Comparison of ENCODE assay signal across 26 cellular contexts in the genomic region with DNA sequence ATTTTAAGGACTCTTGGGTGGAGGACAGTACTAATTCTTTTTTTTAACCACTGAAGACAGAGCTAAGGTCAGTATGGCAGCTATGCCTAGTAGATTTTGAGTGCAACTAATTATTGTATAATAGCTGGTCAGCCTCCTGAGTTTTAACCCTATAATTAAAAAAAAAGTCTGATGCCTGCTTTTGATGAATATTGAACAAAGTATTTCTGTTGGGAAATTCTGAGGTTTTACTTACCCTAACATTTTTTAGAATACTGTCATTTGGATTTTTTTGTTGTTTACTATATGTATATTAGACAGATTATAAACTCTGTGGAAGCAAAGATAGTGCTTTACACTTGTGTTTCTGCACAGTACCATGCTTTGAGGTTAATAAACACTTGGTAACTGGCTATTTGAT. TPM values are rescaled to one million over a fixed set of nuclear protein-coding genes. Genes with fewer than 3 reads are reported as not detected.
DNase-seq lines count a peak whose midpoint lies in the region; ATAC-seq, FAIRE-seq and TF ChIP-seq lines count a peak whose summit lies in the region.
"Had no signal": no experiment of that assay in that cellular context is flagged by ENCODE, and none has a peak within 500 bp of the region (broad histone marks: within the 10 kb centered on the region; RNA-seq: fewer than 3 reads in every experiment).

No MANE protein-coding gene starts in this region.

- peaks cover 29% of the 10 kb centered on the region for H3K4me1 ChIP-seq in HepG2 (ENCODE audit: insufficient read depth, low read length)
- H3K4me1 ChIP-seq in right lobe of liver = peaks cover 0 to 14% (median 3%) of the 10 kb centered on the region in 4 donors
- H3K4me1 ChIP-seq in IMR-90 (ENCODE audit: control insufficient read depth, insufficient read depth, low read length) = peaks cover 14% of the 10 kb centered on the region
- peaks cover 0 to 20% (median 6%) of the 10 kb centered on the region in 4 donors for H3K4me1 ChIP-seq in upper lobe of left lung
- peaks cover 4 to 6% of the 10 kb centered on the region in 2 donors for H3K4me1 ChIP-seq in naive thymus-derived CD4-positive, alpha-beta T cell (ENCODE audit: control insufficient read depth in 2 of 2, insufficient read depth in 2 of 2, low read length in 2 of 2)

- H2BK15ac ChIP-seq in IMR-90 (ENCODE audit: low read depth, low read length) = no peak overlapping the region

- H3K36me3 Mint-ChIP-seq in activated T-helper 1 cell treated with anti-CD3 and anti-CD28 coated beads, Interleukin-12 subunit alpha, Interleukin-12 subunit beta, Interleukin-2, Interleukin-4 antibody, amounts not matched to agents 30 ng/mL and 10 ng/mL and 1 ng/mL, durations not matched to agents 14 hours and 24 hours and 36 hours (ENCODE audit: low read depth) = peaks cover 25% of the 10 kb centered on the region
- peaks cover 7 to 44% (median 43%) of the 10 kb centered on the region in 5 donors for H3K36me3 Mint-ChIP-seq in naive thymus-derived CD4-positive, alpha-beta T cell

- H3K9me1 ChIP-seq in IMR-90 (ENCODE audit: insufficient read depth, low read length) = peaks cover 4% of the 10 kb centered on the region; the same call in 1 of the 2 replicates

- H2BK120ac ChIP-seq in IMR-90 (ENCODE audit: low read depth, low read length) = 0 out of 2 replicates have a peak overlapping the region, but pooled peaks have one; percentile 7

- H2BK20ac ChIP-seq in IMR-90 (ENCODE audit: low read depth, low read length) = no peak overlapping the region

- H2BK5ac ChIP-seq in IMR-90 (ENCODE audit: low read depth, low read length, poor library complexity, severe bottlenecking) = no peak overlapping the region

- peaks cover 7% of the 10 kb centered on the region for H3K4me1 Mint-ChIP-seq in activated T-helper 1 cell treated with anti-CD3 and anti-CD28 coated beads, Interleukin-12 subunit alpha, Interleukin-12 subunit beta, Interleukin-2, Interleukin-4 antibody, amounts not matched to agents 30 ng/mL and 10 ng/mL and 1 ng/mL, durations not matched to agents 14 hours and 24 hours and 36 hours (ENCODE audit: low read depth)
- H3K4me1 Mint-ChIP-seq in naive thymus-derived CD4-positive, alpha-beta T cell = peaks cover 12 to 82% (median 73%) of the 10 kb centered on the region in 7 donors

- no peaks in the 10 kb centered on the region for H3K27me3 Mint-ChIP-seq in activated T-helper 1 cell treated with anti-CD3 and anti-CD28 coated beads, Interleukin-12 subunit alpha, Interleukin-12 subunit beta, Interleukin-2, Interleukin-4 antibody, amounts not matched to agents 30 ng/mL and 10 ng/mL and 1 ng/mL, durations not matched to agents 14 hours and 24 hours and 36 hours (ENCODE audit: insufficient read depth)
- no peaks in the 10 kb centered on the region for H3K27me3 Mint-ChIP-seq in naive thymus-derived CD4-positive, alpha-beta T cell
- H3K27me3 Mint-ChIP-seq: CD4-positive, alpha-beta T cell had no signal

- H4K5ac ChIP-seq in IMR-90 (ENCODE audit: low read depth, low read length) = no peak overlapping the region

- TF ChIP-seq POLR2A in HepG2 (IDR thresholded peaks at IDR 0.05; ENCODE audit: insufficient read depth in 1 of 2, low read depth in 2 of 2, low read length in 2 of 2) = no peak
- no peak for TF ChIP-seq POLR2A in right lobe of liver (IDR thresholded peaks at IDR 0.05)
- no peak for TF ChIP-seq POLR2A in IMR-90 (IDR thresholded peaks at IDR 0.05; ENCODE audit: low read depth, low read length)
- TF ChIP-seq POLR2A in upper lobe of left lung (IDR thresholded peaks at IDR 0.05) = no peak

- no peak overlapping the region for H4K8ac ChIP-seq in IMR-90 (ENCODE audit: low read depth in 2 of 2, low read length in 2 of 2)

- no peak for DNase-seq in HepG2 (ENCODE audit: low spot score)
- DNase-seq in right lobe of liver = no peak
- peak; percentile 47 for DNase-seq in IMR-90
- no peak for DNase-seq in dorsolateral prefrontal cortex
- DNase-seq in upper lobe of left lung = no peak
- no peak for DNase-seq in activated T-helper 1 cell treated with anti-CD3 and anti-CD28 coated beads, Interleukin-12 subunit alpha, Interleukin-12 subunit beta, Interleukin-2, Interleukin-4 antibody, amounts not matched to agents 30 ng/mL and 10 ng/mL and 1 ng/mL, durations not matched to agents 14 hours and 24 hours and 36 hours (ENCODE audit: low spot score)
- DNase-seq in naive thymus-derived CD4-positive, alpha-beta T cell = no peak
- DNase-seq in GM19239 (ENCODE audit: insufficient read length, low spot score) = no peak
- DNase-seq: 8988T; ACHN; AML-193; CD4-positive, alpha-beta T cell; DMS53; H9; HFFc6; KBM-7; NCI-H2029; NCI-H446 treated with DMSO at 0.1 percent for 48 hours; NCI-H526; PC-9; SJCRH30 had no signal

- H2AFZ ChIP-seq in HepG2 (ENCODE audit: low read length) (no peak overlapping the region), IMR-90 (replicated peaks; ENCODE audit: low read length, poor library complexity) (no peak overlapping the region)
- H2AFZ ChIP-seq: PC-9 had no signal

- no peak for TF ChIP-seq RAD21 in HepG2 (CRISPR knock-in tag; IDR thresholded peaks at IDR 0.05)
- no peak for TF ChIP-seq RAD21 in IMR-90 (IDR thresholded peaks at IDR 0.05; ENCODE audit: low read length)

- no peak overlapping the region for H3K27ac ChIP-seq in HepG2 (ENCODE audit: extremely low read length, insufficient read depth, low read length)
- H3K27ac ChIP-seq in right lobe of liver = no peak overlapping the region
- no peak overlapping the region for H3K27ac ChIP-seq in IMR-90 (ENCODE audit: insufficient read depth, low read length)
- peak overlapping the region in 43 of 59 donors; percentile 1 to 96 (median 55) for H3K27ac ChIP-seq in dorsolateral prefrontal cortex
- no peak overlapping the region for H3K27ac ChIP-seq in upper lobe of left lung
- no peak overlapping the region for H3K27ac ChIP-seq in naive thymus-derived CD4-positive, alpha-beta T cell (ENCODE audit: low read depth, low read length)
- H3K27ac ChIP-seq: PC-9, SJCRH30 had no signal

- no peak overlapping the region for H3K56ac ChIP-seq in IMR-90 (ENCODE audit: extremely low read depth, insufficient read depth, low read length)

- H3K79me2 ChIP-seq in HepG2 (ENCODE audit: insufficient read depth, low read length) = peaks cover 94% of the 10 kb centered on the region

- in situ Hi-C loops in HepG2 (cut with HindIII; ENCODE audit: extremely low pct_ligation_motif_present, low pct_unique_long_range_greater_than_20kb) (no loop called here), IMR-90 (cut with MboI; ENCODE audit: low sequenced_read_pairs) (no loop called here)

- H4K91ac ChIP-seq in IMR-90 (ENCODE audit: insufficient read depth, low read depth, low read length) = no peak overlapping the region

- FAIRE-seq in HepG2 (lab: Jason Lieb, UNC) = no peak
- FAIRE-seq in GM19239 (lab: Jason Lieb, UNC) = no peak
- FAIRE-seq: D721Med, GM12892 had no signal

- H3K9ac ChIP-seq in HepG2 (ENCODE audit: insufficient read depth, low read depth, low read length) = no peak overlapping the region
- H3K9ac ChIP-seq in IMR-90 (ENCODE audit: low read depth, low read length) = no peak overlapping the region
- H3K9ac ChIP-seq: BLaER1 treated with 17β-estradiol and CSF1 and Interleukin-3, amounts not matched to agents 10 nM and 100 nM had no signal

- no peak overlapping the region for H3K4ac ChIP-seq in IMR-90 (ENCODE audit: low read depth, low read length)

- no peak overlapping the region for H3K4me3 Mint-ChIP-seq in activated T-helper 1 cell treated with anti-CD3 and anti-CD28 coated beads, Interleukin-12 subunit alpha, Interleukin-12 subunit beta, Interleukin-2, Interleukin-4 antibody, amounts not matched to agents 30 ng/mL and 10 ng/mL and 1 ng/mL, durations not matched to agents 14 hours and 24 hours and 36 hours
- peak overlapping the region in 4 of 10 donors; percentile 4 to 56 (median 28) for H3K4me3 Mint-ChIP-seq in naive thymus-derived CD4-positive, alpha-beta T cell
- H3K4me3 Mint-ChIP-seq: CD4-positive, alpha-beta T cell; H9; HFFc6 had no signal

- H3K9me3 ChIP-seq in HepG2 (ENCODE audit: low read length) = no peaks in the 10 kb centered on the region
- no peaks in the 10 kb centered on the region for H3K9me3 ChIP-seq in right lobe of liver
- H3K9me3 ChIP-seq in IMR-90 (ENCODE audit: control insufficient read depth, insufficient read depth, low read length) = 0 out of 2 replicates have a peak, but pooled peaks cover 2% of the 10 kb centered on the region
- no peaks in the 10 kb centered on the region for H3K9me3 ChIP-seq in upper lobe of left lung
- H3K9me3 ChIP-seq in naive thymus-derived CD4-positive, alpha-beta T cell (ENCODE audit: control insufficient read depth in 2 of 3, low read length in 3 of 3) = peaks cover 0 to 4% (median 0%) of the 10 kb centered on the region in 3 experiments

- no peak overlapping the region for H2AK5ac ChIP-seq in IMR-90 (ENCODE audit: low read depth, low read length)

- dilution Hi-C loops in IMR-90 (cut with HindIII; ENCODE audit: low sequenced_read_pairs, unreplicated experiment) = no loop called here

- no peak overlapping the region for H3K18ac ChIP-seq in IMR-90 (ENCODE audit: low read depth, low read length)

- peaks cover 26 to 61% of the 10 kb centered on the region in 2 experiments for H3K79me1 ChIP-seq in IMR-90 (ENCODE audit: low read depth in 1 of 2, low read length in 2 of 2)

- no peak overlapping the region for H3K23ac ChIP-seq in IMR-90 (ENCODE audit: low read depth, low read length)

- H3K4me2 ChIP-seq in HepG2 (ENCODE audit: low read depth, low read length) = no peak overlapping the region
- no peak overlapping the region; the same call in 1 of the 2 replicates for H3K4me2 ChIP-seq in IMR-90 (ENCODE audit: low read depth, low read length)
- H3K4me2 ChIP-seq: PC-9 had no signal

- ATAC-seq in HepG2 = no peak
- no peak for ATAC-seq in right lobe of liver
- ATAC-seq in IMR-90 (ENCODE audit: low read depth) = peak; percentile 80
- ATAC-seq in upper lobe of left lung (ENCODE audit: low FRiP score in 2 of 2) = no peak
- no peak for ATAC-seq in naive thymus-derived CD4-positive, alpha-beta T cell
- ATAC-seq: Right ventricle myocardium inferior, SK-N-SH treated with all-trans-retinoic acid at 6 μM for 48 hours had no signal

- TF ChIP-seq EP300 in HepG2 (IDR thresholded peaks at IDR 0.05; ENCODE audit: low read depth in 2 of 2, low read length in 2 of 2) (no peak), HepG2 (CRISPR knock-in tag; IDR thresholded peaks at IDR 0.05; ENCODE audit: borderline replicate concordance) (no peak), upper lobe of left lung (IDR thresholded peaks at IDR 0.05) (no peak)

- BruUV-seq in HepG2 (replicated peaks; lab: Mats Ljungman, UMichigan) (no TSS peak), IMR-90 (replicated peaks; lab: Mats Ljungman, UMichigan) (no TSS peak)

- H3K27me3 ChIP-seq in HepG2 (ENCODE audit: control insufficient read depth in 1 of 2, insufficient read depth in 2 of 2, low read length in 2 of 2) = no peaks in the 10 kb centered on the region
- H3K27me3 ChIP-seq in right lobe of liver = no peaks in the 10 kb centered on the region
- no peaks in the 10 kb centered on the region for H3K27me3 ChIP-seq in IMR-90 (ENCODE audit: control insufficient read depth, insufficient read depth, low read length)
- no peaks in the 10 kb centered on the region for H3K27me3 ChIP-seq in dorsolateral prefrontal cortex
- H3K27me3 ChIP-seq in upper lobe of left lung = no peaks in the 10 kb centered on the region
- no peaks in the 10 kb centered on the region for H3K27me3 ChIP-seq in naive thymus-derived CD4-positive, alpha-beta T cell (ENCODE audit: control insufficient read depth in 2 of 2, insufficient read depth in 2 of 2, low read length in 2 of 2)
- H3K27me3 ChIP-seq: BLaER1 treated with 17β-estradiol and CSF1 and Interleukin-3, amounts not matched to agents 10 nM and 100 nM; SJCRH30 had no signal

- POLR2A ChIA-PET in HepG2 (lab: Yijun Ruan, JAX) = no interaction called here
- POLR2A ChIA-PET in IMR-90 (lab: Charles Lee; ENCODE audit: unreplicated experiment) = no interaction called here
- POLR2A ChIA-PET in naive thymus-derived CD4-positive, alpha-beta T cell (lab: Charles Lee) = no interaction called here

- TF ChIP-seq CTCF in HepG2 (CRISPR knock-in tag; IDR thresholded peaks at IDR 0.05) (no peak), right lobe of liver (IDR thresholded peaks at IDR 0.05) (no peak), IMR-90 (conservative IDR thresholded peaks at IDR 0.05; ENCODE audit: low read depth, low read length) (no peak), dorsolateral prefrontal cortex (IDR thresholded peaks at IDR 0.05 in 54 of 56, conservative IDR thresholded peaks at IDR 0.05 in 2 of 56; ENCODE audit: low read depth in 1 of 56, partially characterized antibody in 56 of 56) (no peak), upper lobe of left lung (IDR thresholded peaks at IDR 0.05) (no peak)

- CTCF ChIA-PET in HepG2 (lab: Yijun Ruan, JAX; ENCODE audit: low intra/inter-chr PET ratio, low total read pairs) = no interaction called here
- CTCF ChIA-PET in IMR-90 (lab: Yijun Ruan, JAX) = interaction anchor here (0.6 to 1.2 kb wide), 2 partner anchors 126 to 325 kb away, joined by 6 read pairs; no protein-coding TSS in a partner anchor
- CTCF ChIA-PET in naive thymus-derived CD4-positive, alpha-beta T cell (lab: Charles Lee) = interaction anchor here (0.6 kb wide), 1 partner anchor 188 kb away, joined by 3 read pairs; no protein-coding TSS in a partner anchor

- intact Hi-C loops in HepG2 (cut with micrococcal nuclease; ENCODE audit: unreplicated experiment) = no loop called here
- intact Hi-C loops in right lobe of liver (cut with DNase I) = no loop called here
- intact Hi-C loops in IMR-90 (cut with micrococcal nuclease) = no loop called here
- intact Hi-C loops in dorsolateral prefrontal cortex (cut with DNase I) = no loop called here
- intact Hi-C loops in activated T-helper 1 cell treated with anti-CD3 and anti-CD28 coated beads, Interleukin-12 subunit alpha, Interleukin-12 subunit beta, Interleukin-2, Interleukin-4 antibody, amounts not matched to agents 30 ng/mL and 10 ng/mL and 1 ng/mL, durations not matched to agents 14 hours and 24 hours and 36 hours (cut with micrococcal nuclease) = no loop called here
- intact Hi-C loops in naive thymus-derived CD4-positive, alpha-beta T cell (cut with micrococcal nuclease) = no loop called here

- no peak overlapping the region for H2AK9ac ChIP-seq in IMR-90 (replicated peaks; ENCODE audit: low read depth, low read length, poor library complexity)

- no peak overlapping the region for H3K14ac ChIP-seq in IMR-90 (replicated peaks; ENCODE audit: low read depth, low read length)

- H3K9me3 Mint-ChIP-seq in activated T-helper 1 cell treated with anti-CD3 and anti-CD28 coated beads, Interleukin-12 subunit alpha, Interleukin-12 subunit beta, Interleukin-2, Interleukin-4 antibody, amounts not matched to agents 30 ng/mL and 10 ng/mL and 1 ng/mL, durations not matched to agents 14 hours and 24 hours and 36 hours = peaks cover 8% of the 10 kb centered on the region
- peaks cover 0 to 20% (median 4%) of the 10 kb centered on the region in 11 donors for H3K9me3 Mint-ChIP-seq in naive thymus-derived CD4-positive, alpha-beta T cell
- H3K9me3 Mint-ChIP-seq: HFFc6 had no signal

- no peak overlapping the region for H3K4me3 ChIP-seq in HepG2 (replicated peaks in 1 of 3; ENCODE audit: insufficient read depth in 1 of 3, low read depth in 2 of 3, low read length in 3 of 3)
- H3K4me3 ChIP-seq in right lobe of liver = no peak overlapping the region
- no peak overlapping the region for H3K4me3 ChIP-seq in IMR-90 (ENCODE audit: insufficient read depth, low read depth, low read length)
- H3K4me3 ChIP-seq in dorsolateral prefrontal cortex = no peak overlapping the region
- H3K4me3 ChIP-seq in upper lobe of left lung = no peak overlapping the region
- no peak overlapping the region for H3K4me3 ChIP-seq in naive thymus-derived CD4-positive, alpha-beta T cell (ENCODE audit: low read length)
- H3K4me3 ChIP-seq: BLaER1 treated with 17β-estradiol and CSF1 and Interleukin-3, amounts not matched to agents 10 nM and 100 nM; PC-9; SJCRH30 had no signal

- no peak overlapping the region for H3K27ac Mint-ChIP-seq in activated T-helper 1 cell treated with anti-CD3 and anti-CD28 coated beads, Interleukin-12 subunit alpha, Interleukin-12 subunit beta, Interleukin-2, Interleukin-4 antibody, amounts not matched to agents 30 ng/mL and 10 ng/mL and 1 ng/mL, durations not matched to agents 14 hours and 24 hours and 36 hours
- H3K27ac Mint-ChIP-seq in naive thymus-derived CD4-positive, alpha-beta T cell = no peak overlapping the region
- H3K27ac Mint-ChIP-seq: CD4-positive, alpha-beta T cell; H9; HFFc6 had no signal

- H3K36me3 ChIP-seq in HepG2 (replicated peaks in 1 of 2; ENCODE audit: control insufficient read depth in 1 of 2, insufficient read depth in 2 of 2, low read length in 2 of 2) (peaks cover 4 to 5% of the 10 kb centered on the region in 2 experiments; a peak in 3 of 5 replicates), right lobe of liver (no peaks in the 10 kb centered on the region), IMR-90 (ENCODE audit: control insufficient read depth, insufficient read depth, low read length) (peaks cover 3% of the 10 kb centered on the region), upper lobe of left lung (no peaks in the 10 kb centered on the region)
- H3K36me3 ChIP-seq in naive thymus-derived CD4-positive, alpha-beta T cell (ENCODE audit: control insufficient read depth in 2 of 3, insufficient read depth in 3 of 3, low read length in 3 of 3) = no peaks in the 10 kb centered on the region

- H4K20me1 ChIP-seq in HepG2 (ENCODE audit: insufficient read depth, low read length) = peaks cover 13% of the 10 kb centered on the region
- peaks cover 58% of the 10 kb centered on the region for H4K20me1 ChIP-seq in IMR-90 (ENCODE audit: insufficient read depth, low read length)

RNA-seq across cellular contexts. Expression of gene TCF12, which starts 20.8 kb away (rescaled TPM):
- total RNA-seq in HepG2 (2016; rRNA removed; fragmentation: Illumina TruSeq; extraction: Trizol) = 51.1 and 70.7 TPM in 2 replicates
- 13.7 and 16.8 TPM in 2 replicates for total RNA-seq in HepG2 (2016; cell fraction: cytosol; rRNA removed; fragmentation: Illumina TruSeq; extraction: Trizol; ENCODE audit: low read depth)
- total RNA-seq in HepG2 (2016; cell fraction: insoluble cytoplasmic fraction; rRNA removed; fragmentation: Illumina TruSeq; extraction: Trizol) = 47.0 and 70.2 TPM in 2 replicates
- 27.3 and 30.1 TPM in 2 replicates for total RNA-seq in HepG2 (2016; cell fraction: membrane; rRNA removed; fragmentation: Illumina TruSeq; extraction: Trizol)
- total RNA-seq in HepG2 (2016; cell fraction: nucleus; rRNA removed; fragmentation: Illumina TruSeq; extraction: Trizol) = 105 and 129 TPM in 2 replicates
- polyA plus RNA-seq in HepG2 (2011; rRNA removed) = 36.9 and 48.6 TPM in 2 replicates
- 25.5 and 30.5 TPM in 2 replicates for polyA plus RNA-seq in HepG2 (2011; cell fraction: cytosol; rRNA removed)
- 49.1 and 60.7 TPM in 2 replicates for polyA plus RNA-seq in HepG2 (2011; cell fraction: nucleus; rRNA removed)
- 22.3 and 23.4 TPM in 2 replicates for polyA plus RNA-seq in HepG2 (2012)
- 3.5 and 3.7 TPM in 2 replicates for polyA plus RNA-seq in HepG2 (2016; cell fraction: cytosol; fragmentation: Illumina TruSeq; extraction: Trizol; ENCODE audit: low read depth)
- 54.8 and 57.4 TPM in 2 replicates for polyA plus RNA-seq in HepG2 (2016; cell fraction: insoluble cytoplasmic fraction; fragmentation: Illumina TruSeq; extraction: Trizol; ENCODE audit: low read depth)
- polyA plus RNA-seq in HepG2 (2016; cell fraction: membrane; fragmentation: Illumina TruSeq; extraction: Trizol; ENCODE audit: low read depth) = 14.8 and 15.1 TPM in 2 replicates
- 35.3 and 37.3 TPM in 2 replicates for polyA plus RNA-seq in HepG2 (2016; cell fraction: nucleus; fragmentation: Illumina TruSeq; extraction: Trizol; ENCODE audit: insufficient read depth, low read depth)
- 93.3 and 126 TPM in 2 replicates for polyA minus RNA-seq in HepG2 (2011; rRNA and poly(A)+ RNA removed; ENCODE audit: low replicate concordance)
- polyA minus RNA-seq in HepG2 (2011; cell fraction: cytosol; rRNA and poly(A)+ RNA removed) = 34.1 and 36.3 TPM in 2 replicates
- polyA minus RNA-seq in HepG2 (2011; cell fraction: nucleus; rRNA and poly(A)+ RNA removed) = 114 and 125 TPM in 2 replicates
- total RNA-seq in right lobe of liver = 10 to 100 TPM; 28.9 to 41.9 (median 35.3) TPM
- total RNA-seq in IMR-90 (2012; rRNA removed) = 123 and 160 TPM in 2 replicates
- 78.5 and 79.4 TPM in 2 replicates for polyA plus RNA-seq in IMR-90 (2012; rRNA removed)
- 36.3 and 53.9 TPM in 2 replicates for polyA plus RNA-seq in IMR-90 (2012; cell fraction: cytosol; rRNA removed)
- 29.9 and 83.9 TPM in 2 replicates for polyA plus RNA-seq in IMR-90 (2012; cell fraction: nucleus; rRNA removed; ENCODE audit: low replicate concordance)
- total RNA-seq in dorsolateral prefrontal cortex = 100 to 1,000 TPM in 76 of 120 experiments, 10 to 100 TPM in 44; 63.4 to 217 (median 109) TPM
- total RNA-seq in upper lobe of left lung = 100 to 1,000 TPM in 4 of 6 donors, 10 to 100 TPM in 2; 74.5 to 257 (median 103) TPM
- total RNA-seq in activated T-helper 1 cell treated with anti-CD3 and anti-CD28 coated beads, Interleukin-12 subunit alpha, Interleukin-12 subunit beta, Interleukin-2, Interleukin-4 antibody, amounts not matched to agents 30 ng/mL and 10 ng/mL and 1 ng/mL, durations not matched to agents 14 hours and 24 hours and 36 hours = 85.7 and 89.2 TPM in 2 replicates
- 10 to 100 TPM; 71.5 to 99.4 (median 84.0) TPM for total RNA-seq in naive thymus-derived CD4-positive, alpha-beta T cell
- 10 to 100 TPM; 51.3 to 72.1 TPM for polyA plus RNA-seq in naive thymus-derived CD4-positive, alpha-beta T cell

Comparison
In these comparisons a context has a peak if more than half of its experiments do, and no peak if none do; other contexts are left out.
1. H3K27ac ChIP-seq: peak in dorsolateral prefrontal cortex (43 of 59); none in HepG2 (single experiment), right lobe of liver (0 of 3), IMR-90 (single experiment), upper lobe of left lung (0 of 4) and naive thymus-derived CD4-positive, alpha-beta T cell (single experiment).